8 cellular contexts compared by ENCODE assay signal in genomic region chr3:113211370-113212154, GRCh38. TPM values are rescaled to one million over a fixed set of nuclear protein-coding genes. Genes with fewer than 3 reads are reported as not detected.
DNase-seq lines count a peak whose midpoint lies in the region; ATAC-seq and TF ChIP-seq lines count a peak whose summit lies in the region.

BOC (plus strand) TSS chr3:113211557; CDS start chr3:113249803, 38,246 bp downstream.

- H3K18ac ChIP-seq in IMR-90 (ENCODE audit: low read depth, low read length), result peak within 1 kb of the TSS; percentile 91

- H3K4me3 Mint-ChIP-seq in progenitor cell of endocrine pancreas (ENCODE audit: low read depth), result peak within 1 kb of the TSS; percentile 91

- 0 out of 2 replicates have a peak, but pooled peaks have one; percentile 16 for TF ChIP-seq CTCF in IMR-90 (conservative IDR thresholded peaks at IDR 0.05; ENCODE audit: low read depth, low read length)
- TF ChIP-seq CTCF in right atrium auricular region (IDR thresholded peaks at IDR 0.05), result no peak
- TF ChIP-seq CTCF in progenitor cell of endocrine pancreas (IDR thresholded peaks at IDR 0.05; ENCODE audit: unreplicated experiment), result peak; percentile 7

- H3K4me1 ChIP-seq in IMR-90 (ENCODE audit: control insufficient read depth, insufficient read depth, low read length) (peaks cover 16% of the 10 kb centered on the region), right atrium auricular region (peaks cover 0 to 10% of the 10 kb centered on the region in 2 donors)

- peak within 1 kb of the TSS; percentile 64 for H2AK5ac ChIP-seq in IMR-90 (ENCODE audit: low read depth, low read length)

- CTCF ChIA-PET in IMR-90 (lab: Yijun Ruan, JAX), result interaction anchor here (1.2 kb wide), 1 partner anchor 47 kb away, joined by 3 read pairs; no protein-coding TSS in a partner anchor

- WGBS in IMR-90 (ENCODE audit: extremely low coverage in 2 of 2, insufficient read length in 1 of 2), 2 experiments, result 1% methylated on average over 18 of the region's 76 CpGs; no CpG with 5 or more reads in 1 of the 2 experiments

- H4K8ac ChIP-seq in IMR-90 (ENCODE audit: low read depth in 2 of 2, low read length in 2 of 2), result peak within 1 kb of the TSS; percentile 76 to 86

- peak within 1 kb of the TSS; percentile 72 for H3K9ac ChIP-seq in IMR-90 (ENCODE audit: low read depth, low read length)

- H3K27me3 ChIP-seq in IMR-90 (ENCODE audit: control insufficient read depth, insufficient read depth, low read length), result no peaks in the 10 kb centered on the region; the same call in 1 of the 2 replicates
- no peaks in the 10 kb centered on the region for H3K27me3 ChIP-seq in right atrium auricular region

- no peaks in the 10 kb centered on the region for H3K36me3 ChIP-seq in IMR-90 (ENCODE audit: control insufficient read depth, insufficient read depth, low read length)
- H3K36me3 ChIP-seq in right atrium auricular region, result no peaks in the 10 kb centered on the region

- peaks cover under 1% of the 10 kb centered on the region for H3K36me3 Mint-ChIP-seq in progenitor cell of endocrine pancreas (ENCODE audit: insufficient read depth)

- H2BK20ac ChIP-seq in IMR-90 (ENCODE audit: low read depth, low read length), result peak within 1 kb of the TSS; percentile 55

- H4K91ac ChIP-seq in IMR-90 (ENCODE audit: insufficient read depth, low read depth, low read length), result peak within 1 kb of the TSS; percentile 95

- no peaks in the 10 kb centered on the region for H3K9me3 Mint-ChIP-seq in progenitor cell of endocrine pancreas (ENCODE audit: low read depth)

- POLR2A ChIA-PET in IMR-90 (lab: Charles Lee; ENCODE audit: unreplicated experiment), result interaction anchor here (0.8 kb wide), 1 partner anchor 18 kb away, joined by 3 read pairs; no protein-coding TSS in a partner anchor

- H3K4ac ChIP-seq in IMR-90 (ENCODE audit: low read depth, low read length), result peak within 1 kb of the TSS; percentile 87

- no TSS peak for BruUV-seq in IMR-90 (replicated peaks; lab: Mats Ljungman, UMichigan)

- DNase-seq in ELR (ENCODE audit: low read depth) (peak; percentile 63), IMR-90 (peak; percentile 68), right atrium auricular region (ENCODE audit: low spot score) (no peak), progenitor cell of endocrine pancreas (ENCODE audit: low spot score, unreplicated experiment) (peak; percentile 45), GDM1 (lab: John Stamatoyannopoulos, UW) (no peak)

- H2AK9ac ChIP-seq in IMR-90 (replicated peaks; ENCODE audit: low read depth, low read length, poor library complexity), result peak within 1 kb of the TSS; percentile 48

- no peaks in the 10 kb centered on the region for H4K20me1 ChIP-seq in IMR-90 (ENCODE audit: insufficient read depth, low read length)

- H3K27ac ChIP-seq in IMR-90 (ENCODE audit: insufficient read depth, low read length) (peak within 1 kb of the TSS; percentile 92), angular gyrus (ENCODE audit: low read depth, low read length) (peak within 1 kb of the TSS; percentile 73), right atrium auricular region (peak within 1 kb of the TSS; percentile 82 to 86)

- H2BK120ac ChIP-seq in IMR-90 (ENCODE audit: low read depth, low read length), result peak within 1 kb of the TSS; percentile 86

- H2BK5ac ChIP-seq in IMR-90 (ENCODE audit: low read depth, low read length, poor library complexity, severe bottlenecking), result peak within 1 kb of the TSS; percentile 48

- H3K9me3 ChIP-seq in IMR-90 (ENCODE audit: control insufficient read depth, insufficient read depth, low read length), result no peaks in the 10 kb centered on the region
- no peaks in the 10 kb centered on the region for H3K9me3 ChIP-seq in right atrium auricular region

- dilution Hi-C loops in IMR-90 (cut with HindIII; ENCODE audit: low sequenced_read_pairs, unreplicated experiment), result no loop called here

- H3K4me3 ChIP-seq in IMR-90 (ENCODE audit: insufficient read depth, low read depth, low read length), result peak within 1 kb of the TSS; percentile 76
- H3K4me3 ChIP-seq in right atrium auricular region, result peak within 1 kb of the TSS; percentile 64 to 70

- H3K79me1 ChIP-seq in IMR-90 (ENCODE audit: low read depth in 1 of 2, low read length in 2 of 2), result peaks cover 11% of the 10 kb centered on the region in 2 experiments; a peak in 2 of 4 replicates

- H4K5ac ChIP-seq in IMR-90 (ENCODE audit: low read depth, low read length), result peak within 1 kb of the TSS; percentile 83

- intact Hi-C loops in IMR-90 (cut with micrococcal nuclease), result loop anchor here (1.0 to 5.0 kb wide), 6 partner anchors 44 to 569 kb away; partner anchors contain the start of gene CCDC80

- H3K14ac ChIP-seq in IMR-90 (replicated peaks; ENCODE audit: low read depth, low read length), result peak within 1 kb of the TSS; percentile 97

- peak within 1 kb of the TSS; percentile 93 for H2AFZ ChIP-seq in IMR-90 (replicated peaks; ENCODE audit: low read length, poor library complexity)

- ATAC-seq in IMR-90 (ENCODE audit: low read depth) (peak; percentile 75), HG03442 (IDR thresholded peaks at IDR 0.05; ENCODE audit: unreplicated experiment) (no peak), GM21723 (IDR thresholded peaks at IDR 0.05; ENCODE audit: unreplicated experiment) (no peak)

- peaks cover 9% of the 10 kb centered on the region for H3K4me1 Mint-ChIP-seq in progenitor cell of endocrine pancreas (ENCODE audit: low read depth)

- H2BK15ac ChIP-seq in IMR-90 (ENCODE audit: low read depth, low read length), result peak within 1 kb of the TSS; percentile 93; the same call in 2 of the 3 replicates

- peak within 1 kb of the TSS; percentile 94 for H3K27ac Mint-ChIP-seq in progenitor cell of endocrine pancreas

- peak within 1 kb of the TSS; percentile 98 for H3K4me2 ChIP-seq in IMR-90 (ENCODE audit: low read depth, low read length)

- in situ Hi-C loops in IMR-90 (cut with MboI; ENCODE audit: low sequenced_read_pairs), result no loop called here

- peaks cover 44% of the 10 kb centered on the region for H3K27me3 Mint-ChIP-seq in progenitor cell of endocrine pancreas

- H3K9me1 ChIP-seq in IMR-90 (ENCODE audit: insufficient read depth, low read length), result no peaks in the 10 kb centered on the region

- no peak for TF ChIP-seq RAD21 in IMR-90 (IDR thresholded peaks at IDR 0.05; ENCODE audit: low read length)

- H3K23ac ChIP-seq in IMR-90 (ENCODE audit: low read depth, low read length), result peak within 1 kb of the TSS; percentile 91

- peak; percentile 53; the same call in 1 of the 2 replicates for TF ChIP-seq POLR2A in IMR-90 (IDR thresholded peaks at IDR 0.05; ENCODE audit: low read depth, low read length)

- H3K56ac ChIP-seq in IMR-90 (ENCODE audit: extremely low read depth, insufficient read depth, low read length), result peak within 1 kb of the TSS; percentile 69

TF ChIP-seq in IMR-90, 13 proteins besides CTCF, POLR2A, EP300 and RAD21:
- TF ChIP-seq USF2 (IDR thresholded peaks at IDR 0.05; ENCODE audit: low read depth, low read length) (no peak), CHD1 (IDR thresholded peaks at IDR 0.05; ENCODE audit: low read depth, low read length) (no peak), RFX5 (IDR thresholded peaks at IDR 0.05; ENCODE audit: low read depth, low read length) (no peak), FOS (IDR thresholded peaks at IDR 0.05; ENCODE audit: low read depth, low read length) (peak; percentile 52; the same call in 1 of the 2 replicates), CEBPB (IDR thresholded peaks at IDR 0.05; ENCODE audit: low read depth, low read length) (no peak), BHLHE40 (IDR thresholded peaks at IDR 0.05; ENCODE audit: low read depth, low read length) (peak; percentile 35), RCOR1 (IDR thresholded peaks at IDR 0.05; ENCODE audit: insufficient replicate concordance, low read length) (no peak), NFE2L2 (IDR thresholded peaks at IDR 0.05; ENCODE audit: low read depth, low read length) (no peak), SMC3 (IDR thresholded peaks at IDR 0.05; ENCODE audit: low read depth, low read length) (no peak), MXI1 (IDR thresholded peaks at IDR 0.05; ENCODE audit: borderline replicate concordance, low read depth, low read length) (peak; percentile 30; the same call in 1 of the 2 replicates), ELK1 (IDR thresholded peaks at IDR 0.05; ENCODE audit: borderline replicate concordance, low read depth, low read length) (no peak), MAZ (IDR thresholded peaks at IDR 0.05; ENCODE audit: borderline replicate concordance, low read depth, low read length) (peak; percentile 79), MAFK (IDR thresholded peaks at IDR 0.05; ENCODE audit: low read depth, low read length) (no peak)

RNA-seq across cellular contexts. Expression of gene BOC, which starts in this region (rescaled TPM):
- 5.3 and 6.8 TPM in 2 replicates for total RNA-seq in IMR-90 (2012; rRNA removed)
- polyA plus RNA-seq in IMR-90 (2012; rRNA removed), result 13.6 and 15.2 TPM in 2 replicates
- polyA plus RNA-seq in IMR-90 (2012; cell fraction: cytosol; rRNA removed), result 7.2 and 13.2 TPM in 2 replicates
- polyA plus RNA-seq in IMR-90 (2012; cell fraction: nucleus; rRNA removed; ENCODE audit: low replicate concordance), result 15.6 and 22.1 TPM in 2 replicates
- 10 to 100 TPM; 10.6 to 15.4 TPM for total RNA-seq in right atrium auricular region
- total RNA-seq in progenitor cell of endocrine pancreas, result 10.8 and 14.2 TPM in 2 replicates

Comparison
In these comparisons a context has a peak if more than half of its experiments do, and no peak if none do; other contexts are left out.
1. DNase-seq: peak in ELR (single experiment), IMR-90 (single experiment) and progenitor cell of endocrine pancreas (single experiment); none in right atrium auricular region (single experiment) and GDM1 (single experiment).
2. CTCF ChIP-seq: peak in IMR-90 (single experiment) and progenitor cell of endocrine pancreas (single experiment); none in right atrium auricular region (0 of 2).
3. Peak in every context shown above with its lines, with median percentiles within 50 percentile points of each other: H3K27ac ChIP-seq.